In genomic region chr6:7594579-7595125, GRCh38 we compare ENCODE assay signal across 28 cellular contexts. TPM values are rescaled to one million over a fixed set of nuclear protein-coding genes. Genes with fewer than 3 reads are reported as not detected.
"Had no signal": no experiment of that assay in that cellular context is flagged by ENCODE, and none has a peak within 500 bp of the region (broad histone marks: within the 10 kb centered on the region; RNA-seq: fewer than 3 reads in every experiment).

No MANE protein-coding gene starts in this region.

- H3K9me3 Mint-ChIP-seq: activated CD4-positive, alpha-beta memory T cell treated with anti-CD3 and anti-CD28 coated beads, Interleukin-2, amount 10 ng/mL, durations not matched to agents 7 days and 5 days; activated CD4-positive, alpha-beta T cell treated with anti-CD3 and anti-CD28 coated beads, Interleukin-2, amount 10 ng/mL, durations not matched to agents 24 days and 14 days; activated naive CD4-positive, alpha-beta T cell treated with anti-CD3 and anti-CD28 coated beads, Interleukin-2, amount 10 ng/mL, durations not matched to agents 7 days and 5 days; activated naive CD8-positive, alpha-beta T cell treated with anti-CD3 and anti-CD28 coated beads, Interleukin-2, amount 10 ng/mL, durations not matched to agents 7 days and 5 days; activated T-cell treated with anti-CD3 and anti-CD28 coated beads, Interleukin-2, amount 50 U/mL, for 24 hours; naive B cell; nephron progenitor cell; stimulated activated naive B cell treated with anti-CD40 and anti-IgM and Interleukin-4, amounts not matched to agents 10 μg/mL and 1 μg/mL and 100 μg/mL, for 72 hours had no signal

- H3K4me3 Mint-ChIP-seq: activated CD4-positive, alpha-beta memory T cell treated with anti-CD3 and anti-CD28 coated beads, Interleukin-2, amount 10 ng/mL, durations not matched to agents 7 days and 5 days; activated CD4-positive, alpha-beta T cell treated with anti-CD3 and anti-CD28 coated beads, Interleukin-2, amount 10 ng/mL, durations not matched to agents 24 days and 14 days; activated naive CD4-positive, alpha-beta T cell treated with anti-CD3 and anti-CD28 coated beads, Interleukin-2, amount 10 ng/mL, durations not matched to agents 7 days and 5 days; activated naive CD8-positive, alpha-beta T cell treated with anti-CD3 and anti-CD28 coated beads, Interleukin-2, amount 10 ng/mL, durations not matched to agents 7 days and 5 days; activated T-cell treated with anti-CD3 and anti-CD28 coated beads, Interleukin-2, amount 50 U/mL, for 24 hours; naive B cell; nephron progenitor cell; stimulated activated naive B cell treated with anti-CD40 and anti-IgM and Interleukin-4, amounts not matched to agents 10 μg/mL and 1 μg/mL and 100 μg/mL, for 72 hours; T-helper 17 cell had no signal

- H3K27ac Mint-ChIP-seq: activated CD4-positive, alpha-beta memory T cell treated with anti-CD3 and anti-CD28 coated beads, Interleukin-2, amount 10 ng/mL, durations not matched to agents 7 days and 5 days; activated CD4-positive, alpha-beta T cell treated with anti-CD3 and anti-CD28 coated beads, Interleukin-2, amount 10 ng/mL, durations not matched to agents 24 days and 14 days; activated naive CD4-positive, alpha-beta T cell treated with anti-CD3 and anti-CD28 coated beads, Interleukin-2, amount 10 ng/mL, durations not matched to agents 7 days and 5 days; activated naive CD8-positive, alpha-beta T cell treated with anti-CD3 and anti-CD28 coated beads, Interleukin-2, amount 10 ng/mL, durations not matched to agents 7 days and 5 days; activated T-cell treated with anti-CD3 and anti-CD28 coated beads, Interleukin-2, amount 50 U/mL, for 24 hours; nephron progenitor cell; stimulated activated naive B cell treated with anti-CD40 and anti-IgM and Interleukin-4, amounts not matched to agents 10 μg/mL and 1 μg/mL and 100 μg/mL, for 72 hours; T-helper 17 cell had no signal

- DNase-seq: activated CD4-positive, alpha-beta memory T cell treated with anti-CD3 and anti-CD28 coated beads, Interleukin-2, amount 10 ng/mL, durations not matched to agents 7 days and 5 days; activated CD4-positive, alpha-beta T cell treated with anti-CD3 and anti-CD28 coated beads, Interleukin-2, amount 10 ng/mL, durations not matched to agents 24 days and 14 days; activated CD4-positive, CD25-positive, alpha-beta regulatory T cell treated with anti-CD3 and anti-CD28 coated beads, Interleukin-2, amount 50 U/mL, for 72 hours; activated CD8-positive, alpha-beta memory T cell treated with anti-CD3 and anti-CD28 coated beads, Interleukin-2, amount 50 U/mL, for 48 hours; activated gamma-delta T cell; activated naive CD4-positive, alpha-beta T cell treated with anti-CD3 and anti-CD28 coated beads, Interleukin-2, amount 10 ng/mL, durations not matched to agents 7 days and 5 days; activated naive CD8-positive, alpha-beta T cell treated with anti-CD3 and anti-CD28 coated beads, Interleukin-2, amount 10 ng/mL, durations not matched to agents 7 days and 5 days; activated T-cell treated with anti-CD3 and anti-CD28 coated beads, Interleukin-2, amount 50 U/mL, for 24 hours; amniotic stem cell; brain microvascular endothelial cell; central memory CD4-positive, alpha-beta T cell; dermis blood vessel endothelial cell; effector CD4-positive, alpha-beta T cell; esophagus squamous epithelium; gastrocnemius medialis; left lung; mucosa of descending colon; naive B cell; nephron progenitor cell; sigmoid colon; stimulated activated CD4-positive, alpha-beta T cell treated with anti-CD3 and anti-CD28 coated beads, Interleukin-15, amount 100 ng/mL, for 24 hours; stimulated activated CD4-positive, alpha-beta T cell treated with anti-CD3 and anti-CD28 coated beads, Interleukin-2, amount 100 ng/mL, for 24 hours; stimulated activated naive B cell treated with anti-CD40 and anti-IgM and Interleukin-4, amounts not matched to agents 10 μg/mL and 1 μg/mL and 100 μg/mL, for 72 hours; stomach; T-helper 17 cell; T1000; thyroid gland; upper lobe of left lung had no signal

- H3K27me3 Mint-ChIP-seq: activated CD4-positive, alpha-beta memory T cell treated with anti-CD3 and anti-CD28 coated beads, Interleukin-2, amount 10 ng/mL, durations not matched to agents 7 days and 5 days; activated CD4-positive, alpha-beta T cell treated with anti-CD3 and anti-CD28 coated beads, Interleukin-2, amount 10 ng/mL, durations not matched to agents 24 days and 14 days; activated naive CD4-positive, alpha-beta T cell treated with anti-CD3 and anti-CD28 coated beads, Interleukin-2, amount 10 ng/mL, durations not matched to agents 7 days and 5 days; activated naive CD8-positive, alpha-beta T cell treated with anti-CD3 and anti-CD28 coated beads, Interleukin-2, amount 10 ng/mL, durations not matched to agents 7 days and 5 days; activated T-cell treated with anti-CD3 and anti-CD28 coated beads, Interleukin-2, amount 50 U/mL, for 24 hours; naive B cell; stimulated activated naive B cell treated with anti-CD40 and anti-IgM and Interleukin-4, amounts not matched to agents 10 μg/mL and 1 μg/mL and 100 μg/mL, for 72 hours; T-helper 17 cell had no signal

RNA-seq across cellular contexts. Expression of gene DSP, which starts 53.2 kb away (rescaled TPM):
- total RNA-seq: activated CD4-positive, alpha-beta T cell treated with anti-CD3 and anti-CD28 coated beads, Interleukin-2, amount 10 ng/mL, durations not matched to agents 24 days and 14 days had no signal
